Comparison of ENCODE assay signal across 8 cellular contexts in genomic region chr7:114085592-114086490, GRCh38.
DNase-seq lines count a peak whose midpoint lies in the region; ATAC-seq and TF ChIP-seq lines count a peak whose summit lies in the region.

No MANE protein-coding gene starts in this region.

- H3K9me3 Mint-ChIP-seq in CD8-positive, alpha-beta memory T cell = peaks cover 0 to 4% (median 0%) of the 10 kb centered on the region in 5 donors

- H3K36me3 Mint-ChIP-seq in CD8-positive, alpha-beta memory T cell = no peaks in the 10 kb centered on the region

- peaks cover 42 to 58% (median 51%) of the 10 kb centered on the region in 3 donors for H3K4me1 Mint-ChIP-seq in CD8-positive, alpha-beta memory T cell

- H3K27ac Mint-ChIP-seq in CD8-positive, alpha-beta memory T cell = peak overlapping the region in 3 of 8 donors; percentile 33 to 70 (median 50)

- DNase-seq in CD8-positive, alpha-beta memory T cell = peak in 2 of 5 donors; percentile 17 to 64
- DNase-seq in NCI-H187 (lab: John Stamatoyannopoulos, UW) (peak; percentile 94 to 96), UCSD-AML1 (lab: John Stamatoyannopoulos, UW; ENCODE audit: unreplicated experiment) (peak; percentile 8), epithelial cell of esophagus (ENCODE audit: low read depth) (peak; percentile 66)

- H3K27me3 ChIP-seq in CD8-positive, alpha-beta memory T cell (ENCODE audit: insufficient read depth, low read length, poor library complexity, severe bottlenecking) = peaks cover 30% of the 10 kb centered on the region
- H3K27me3 ChIP-seq in thymus (ENCODE audit: control insufficient read depth, insufficient read depth) = peaks cover 69% of the 10 kb centered on the region

- peak; percentile 37 for ATAC-seq in GM21390 (IDR thresholded peaks at IDR 0.05; ENCODE audit: unreplicated experiment)
- no peak for ATAC-seq in GM21447 (IDR thresholded peaks at IDR 0.05; ENCODE audit: unreplicated experiment)

- no peaks in the 10 kb centered on the region for H3K9me3 ChIP-seq in CD8-positive, alpha-beta memory T cell (ENCODE audit: low read length)
- H3K9me3 ChIP-seq in mesodermal cell (ENCODE audit: control insufficient read depth, low read length) (no peaks in the 10 kb centered on the region), thymus (ENCODE audit: control insufficient read depth) (no peaks in the 10 kb centered on the region)

- peak overlapping the region; percentile 45 for H3K4me3 ChIP-seq in CD8-positive, alpha-beta memory T cell (ENCODE audit: low read length)
- H3K4me3 ChIP-seq in epithelial cell of esophagus (ENCODE audit: low read length) (peak overlapping the region; percentile 71), mesodermal cell (ENCODE audit: extremely low read depth, insufficient read depth, low read length, poor library complexity, severe bottlenecking) (peak overlapping the region; percentile 54), thymus (ENCODE audit: low read length) (peak overlapping the region; percentile 42)

- peaks cover 64 to 81% of the 10 kb centered on the region in 2 donors for H3K27me3 Mint-ChIP-seq in CD8-positive, alpha-beta memory T cell

- WGBS in mesodermal cell (ENCODE audit: insufficient coverage in 2 of 2), 2 experiments = 1% methylated on average over 22 to 33 of the region's 75 CpGs
- under 1% methylated on average over 75 of the region's 75 CpGs for WGBS in thymus

- CTCF ChIA-PET in CD8-positive, alpha-beta memory T cell (lab: Charles Lee) = no interaction called here

- no peak for TF ChIP-seq CTCF in epithelial cell of esophagus (IDR thresholded peaks at IDR 0.05; ENCODE audit: insufficient read depth, low read depth, low read length, missing control alignments)

- POLR2A ChIA-PET in CD8-positive, alpha-beta memory T cell (lab: Charles Lee) = no interaction called here

- H3K27ac ChIP-seq in CD8-positive, alpha-beta memory T cell (ENCODE audit: low read depth, low read length) = no peak overlapping the region
- H3K27ac ChIP-seq in mesodermal cell (ENCODE audit: low read depth, low read length, severe bottlenecking) (peak overlapping the region; percentile 59), thymus (ENCODE audit: low read depth) (no peak overlapping the region)

- no peaks in the 10 kb centered on the region for H3K36me3 ChIP-seq in CD8-positive, alpha-beta memory T cell (ENCODE audit: insufficient read depth, low read length)
- H3K36me3 ChIP-seq in mesodermal cell (ENCODE audit: control insufficient read depth, insufficient read depth, low read length) = no peaks in the 10 kb centered on the region
- H3K36me3 ChIP-seq in thymus (ENCODE audit: control insufficient read depth, insufficient read depth) = no peaks in the 10 kb centered on the region

- H3K4me3 Mint-ChIP-seq in CD8-positive, alpha-beta memory T cell = peak overlapping the region; percentile 86 to 93 (median 87)

- H3K4me1 ChIP-seq in CD8-positive, alpha-beta memory T cell (ENCODE audit: insufficient read depth, low read length) = peaks cover 8% of the 10 kb centered on the region
- no peaks in the 10 kb centered on the region for H3K4me1 ChIP-seq in mesodermal cell (ENCODE audit: control insufficient read depth, insufficient read depth, low read length, poor library complexity, severe bottlenecking)
- H3K4me1 ChIP-seq in thymus (ENCODE audit: control insufficient read depth, insufficient read depth, low read length) = no peaks in the 10 kb centered on the region
